In genomic region chr3:193502871-193503270, GRCh38 we compare ENCODE assay signal across 20 cellular contexts. TPM values are rescaled to one million over a fixed set of nuclear protein-coding genes. Genes with fewer than 3 reads are reported as not detected.
DNase-seq lines count a peak whose midpoint lies in the region; ATAC-seq and TF ChIP-seq lines count a peak whose summit lies in the region.
"Had no signal": no experiment of that assay in that cellular context is flagged by ENCODE, and none has a peak within 500 bp of the region (broad histone marks: within the 10 kb centered on the region; RNA-seq: fewer than 3 reads in every experiment).

No MANE protein-coding gene starts in this region.

- ATAC-seq in lower lobe of right lung (peak; percentile 55 to 63), upper lobe of right lung (peak; percentile 78), HG02884 (IDR thresholded peaks at IDR 0.05; ENCODE audit: unreplicated experiment) (no peak)
- ATAC-seq: CD8-positive, alpha-beta T cell; GM12878 had no signal

- H3K4me3 ChIP-seq in endodermal cell (ENCODE audit: low read length) (no peak overlapping the region), lower lobe of right lung (no peak overlapping the region), upper lobe of right lung (no peak overlapping the region)
- H3K4me3 ChIP-seq: GM12878, GM23248 had no signal

- H3K36me3 ChIP-seq in endodermal cell (ENCODE audit: control insufficient read depth, insufficient read depth, low read length) (no peaks in the 10 kb centered on the region), lower lobe of right lung (no peaks in the 10 kb centered on the region), upper lobe of right lung (no peaks in the 10 kb centered on the region)

- no peaks in the 10 kb centered on the region for H3K36me3 Mint-ChIP-seq in endodermal cell (ENCODE audit: low read depth)
- H3K36me3 Mint-ChIP-seq: CD4-positive, CD25-positive, alpha-beta regulatory T cell; CD8-positive, alpha-beta T cell had no signal

- intact Hi-C loops in lower lobe of right lung (cut with DNase I) (no loop called here), upper lobe of right lung (cut with DNase I) (no loop called here)

- H3K27ac Mint-ChIP-seq in endodermal cell: peak overlapping the region; percentile 68
- H3K27ac Mint-ChIP-seq: CD4-positive, CD25-positive, alpha-beta regulatory T cell; CD8-positive, alpha-beta T cell had no signal

- H3K9me3 Mint-ChIP-seq in endodermal cell: no peaks in the 10 kb centered on the region
- H3K9me3 Mint-ChIP-seq: CD4-positive, CD25-positive, alpha-beta regulatory T cell; CD8-positive, alpha-beta T cell had no signal

- no peaks in the 10 kb centered on the region for H3K27me3 ChIP-seq in endodermal cell (ENCODE audit: control insufficient read depth, insufficient read depth, low read length, poor library complexity, severe bottlenecking)
- H3K27me3 ChIP-seq in lower lobe of right lung (ENCODE audit: low read depth): no peaks in the 10 kb centered on the region
- H3K27me3 ChIP-seq in upper lobe of right lung: no peaks in the 10 kb centered on the region

- H3K9me3 ChIP-seq in endodermal cell (ENCODE audit: control insufficient read depth, low read length): no peaks in the 10 kb centered on the region
- H3K9me3 ChIP-seq in lower lobe of right lung: no peaks in the 10 kb centered on the region
- no peaks in the 10 kb centered on the region for H3K9me3 ChIP-seq in upper lobe of right lung
- H3K9me3 ChIP-seq: Caco-2 had no signal

- H3K4me1 ChIP-seq in endodermal cell (ENCODE audit: control insufficient read depth, insufficient read depth, low read length) (no peaks in the 10 kb centered on the region), lower lobe of right lung (peaks cover 38% of the 10 kb centered on the region), upper lobe of right lung (peaks cover 28% of the 10 kb centered on the region)

- H3K4me3 Mint-ChIP-seq in endodermal cell: no peak overlapping the region
- H3K4me3 Mint-ChIP-seq: CD4-positive, CD25-positive, alpha-beta regulatory T cell; CD8-positive, alpha-beta T cell had no signal

- no peak for TF ChIP-seq CTCF in endodermal cell (conservative IDR thresholded peaks at IDR 0.05)
- no peak for TF ChIP-seq CTCF in lower lobe of right lung (IDR thresholded peaks at IDR 0.05)
- no peak for TF ChIP-seq CTCF in upper lobe of right lung (IDR thresholded peaks at IDR 0.05)

- peaks cover 9% of the 10 kb centered on the region for H3K4me1 Mint-ChIP-seq in endodermal cell
- H3K4me1 Mint-ChIP-seq: CD4-positive, CD25-positive, alpha-beta regulatory T cell had no signal

- WGBS in endodermal cell (ENCODE audit: insufficient coverage in 1 of 2, insufficient read length in 1 of 2), 2 experiments: 71 to 79% methylated on average over 3 to 4 of the region's 4 CpGs

- H3K27ac ChIP-seq in endodermal cell (ENCODE audit: low read depth, low read length): no peak overlapping the region
- peak overlapping the region; percentile 37 for H3K27ac ChIP-seq in lower lobe of right lung
- H3K27ac ChIP-seq in upper lobe of right lung: no peak overlapping the region
- H3K27ac ChIP-seq: C4-2B, GM23248 had no signal

- no peaks in the 10 kb centered on the region for H3K27me3 Mint-ChIP-seq in endodermal cell (ENCODE audit: insufficient read depth)

- no peak overlapping the region for H3K9ac ChIP-seq in endodermal cell (ENCODE audit: extremely low read depth, low read length, poor library complexity, severe bottlenecking)
- H3K9ac ChIP-seq: GM23248 had no signal

- DNase-seq in endodermal cell (peak; percentile 82), lower lobe of right lung (peak; percentile 59), upper lobe of right lung (no peak), hypothalamus (lab: John Stamatoyannopoulos, UW) (no peak), RKO (ENCODE audit: low spot score) (no peak)
- DNase-seq: CD4-positive, CD25-positive, alpha-beta regulatory T cell; CD8-positive, alpha-beta T cell; DMS153; DND-41; GDM1; GM23248; H7; HCEC 1CT had no signal

RNA-seq across cellular contexts. Expression of gene ATP13A4, which starts 51.8 kb away (rescaled TPM):
- total RNA-seq in endodermal cell (1 to 10 TPM in 1 of 2 donors, under 1 TPM in 1; 0.57 to 1.3 TPM), lower lobe of right lung (188 TPM), upper lobe of right lung (248 TPM)
- 0.61 TPM for polyA plus RNA-seq in endodermal cell (2013, experiment 1 of 2)
- polyA plus RNA-seq in endodermal cell (2013, experiment 2 of 2): 2.1 TPM
- total RNA-seq: A172, A673, GM23248, H1 had no signal
- polyA plus RNA-seq: CD4-positive, CD25-positive, alpha-beta regulatory T cell; GM23248 had no signal

Comparison
In these comparisons a context has a peak if more than half of its experiments do, and no peak if none do; other contexts are left out.
1. DNase-seq: peak in endodermal cell (single experiment) and lower lobe of right lung (single experiment); none in upper lobe of right lung (single experiment), hypothalamus (0 of 51) and RKO (single experiment).
2. RNA of gene ATP13A4, which starts 51.8 kb away (total RNA-seq): 248 TPM in upper lobe of right lung (single experiment) and 188 TPM in lower lobe of right lung (single experiment); 0.57 to 1.3 TPM in endodermal cell; every median in the first group is over 10 times any median in the second.